Comparison of ENCODE assay signal across 17 cellular contexts in genomic region chr5:79111387-79111959, GRCh38. TPM values are rescaled to one million over a fixed set of nuclear protein-coding genes. Genes with fewer than 3 reads are reported as not detected.
DNase-seq lines count a peak whose midpoint lies in the region; ATAC-seq and TF ChIP-seq lines count a peak whose summit lies in the region.
"Had no signal": no experiment of that assay in that cellular context is flagged by ENCODE, and none has a peak within 500 bp of the region (broad histone marks: within the 10 kb centered on the region; RNA-seq: fewer than 3 reads in every experiment).

Gene BHMT, plus strand, starts transcription at chr5:79111809. Its CDS starts 77 bp downstream, at chr5:79111886.

- TF ChIP-seq CTCF in foreskin keratinocyte (conservative IDR thresholded peaks at IDR 0.05) = no peak
- TF ChIP-seq CTCF in right lobe of liver (IDR thresholded peaks at IDR 0.05) = no peak
- TF ChIP-seq CTCF in stomach (IDR thresholded peaks at IDR 0.05) = no peak

- WGBS in right lobe of liver (ENCODE audit: insufficient coverage, low coverage, low lambda C conversion rate, missing lambda C conversion rate) = 17% methylated on average over 2 of the region's 32 CpGs
- 9 to 32% (median 15%) methylated on average over 21 to 32 of the region's 32 CpGs for WGBS in stomach, 5 donors

- DNase-seq in NCI-H510A (lab: John Stamatoyannopoulos, UW) = peak; percentile 13
- DNase-seq in NCI-H510A treated with DMSO at 0.1 percent for 48 hours (lab: John Stamatoyannopoulos, UW) = no peak
- no peak for DNase-seq in foreskin keratinocyte
- peak; percentile 86 to 97 (median 96) for DNase-seq in right lobe of liver
- peak; percentile 69 for DNase-seq in stomach
- no peak for DNase-seq in cerebellum (ENCODE audit: low spot score)
- no peak for DNase-seq in ecto neural progenitor cell (ENCODE audit: low spot score)
- DNase-seq: 8988T; activated CD4-positive, alpha-beta T cell treated with anti-CD3 and anti-CD28 coated beads for 36 hours; activated T-cell treated with anti-CD3 and anti-CD28 coated beads for 4 hours; CD8-positive, alpha-beta T cell; NCI-H1694 treated with DMSO at 0.1 percent for 48 hours; RPMI8226; stimulated activated CD4-positive, alpha-beta T cell treated with anti-CD3 and anti-CD28 coated beads, Interleukin-2, amount 100 ng/mL, for 48 hours had no signal

- H3K9me3 ChIP-seq in right lobe of liver = no peaks in the 10 kb centered on the region
- H3K9me3 ChIP-seq in stomach = no peaks in the 10 kb centered on the region

- intact Hi-C loops in right lobe of liver (cut with DNase I) = loop anchor here in 1 of 2 donors (5.0 kb wide), 1 partner anchor 84 kb away; no protein-coding TSS in a partner anchor
- intact Hi-C loops in stomach (cut with DNase I; ENCODE audit: low total_unique reads) = no loop called here

- no peak for TF ChIP-seq EP300 in stomach (IDR thresholded peaks at IDR 0.05)

- peaks cover 76% of the 10 kb centered on the region for H3K27me3 ChIP-seq in foreskin keratinocyte
- H3K27me3 ChIP-seq in right lobe of liver = no peaks in the 10 kb centered on the region
- H3K27me3 ChIP-seq in stomach = peaks cover 0 to 24% (median 19%) of the 10 kb centered on the region in 3 donors

- H3K36me3 ChIP-seq in right lobe of liver (peaks cover 0 to 23% (median 2%) of the 10 kb centered on the region in 4 donors), stomach (no peaks in the 10 kb centered on the region)

- H3K27ac ChIP-seq in foreskin keratinocyte (no peak within 1 kb of the TSS), right lobe of liver (peak within 1 kb of the TSS; percentile 17 to 86 (median 82)), stomach (no peak within 1 kb of the TSS)

- H3K4me1 ChIP-seq in foreskin keratinocyte = no peaks in the 10 kb centered on the region
- H3K4me1 ChIP-seq in right lobe of liver = peaks cover 0 to 42% (median 16%) of the 10 kb centered on the region in 4 donors
- peaks cover 12 to 35% (median 20%) of the 10 kb centered on the region in 4 donors for H3K4me1 ChIP-seq in stomach

- TF ChIP-seq POLR2A in right lobe of liver (IDR thresholded peaks at IDR 0.05) (peak; percentile 92), stomach (IDR thresholded peaks at IDR 0.05) (no peak)

- ATAC-seq in foreskin keratinocyte = peak; percentile 24
- ATAC-seq in right lobe of liver = peak; percentile 78 to 93 (median 87)
- ATAC-seq in activated CD4-positive, CD25-positive, alpha-beta regulatory T cell treated with anti-CD3 and anti-CD28 coated beads, Interleukin-2, amount 50 U/mL, for 24 hours = no peak
- ATAC-seq: activated CD4-positive, alpha-beta T cell treated with anti-CD3 and anti-CD28 coated beads for 36 hours; CD8-positive, alpha-beta T cell had no signal

- H3K4me3 ChIP-seq in right lobe of liver (peak within 1 kb of the TSS; percentile 33 to 78 (median 62)), stomach (peak within 1 kb of the TSS; percentile 26 to 49 (median 38))

RNA-seq across cellular contexts. Expression of gene BHMT, which starts in this region (rescaled TPM):
- total RNA-seq in foreskin keratinocyte (not detected in 2 replicates), right lobe of liver (100 to 1,000 TPM; 105 to 899 (median 225) TPM), stomach (1 to 10 TPM in 2 of 5 donors, not detected in 3; 1.8 to 4.0 TPM), cerebellum (0.64 TPM)
- polyA plus RNA-seq in foreskin keratinocyte (not detected in 2 replicates), stomach (1 to 10 TPM in 2 of 3 donors, under 1 TPM in 1; 0.53 to 3.4 (median 2.6) TPM)
- total RNA-seq: activated CD4-positive, alpha-beta T cell treated with anti-CD3 and anti-CD28 coated beads for 36 hours; activated naive CD8-positive, alpha-beta T cell treated with anti-CD3 and anti-CD28 coated beads for 36 hours; CD8-positive, alpha-beta T cell; T-helper 1 cell treated with Interleukin-12 subunit alpha and Interleukin-12 subunit beta and Interleukin-4 antibody, amounts not matched to agents 30 ng/mL and 1 ng/mL, for 36 hours had no signal

Comparison
In these comparisons a context has a peak if more than half of its experiments do, and no peak if none do; other contexts are left out.
1. RNA of gene BHMT (total RNA-seq): 105 to 899 TPM in right lobe of liver; 0.64 TPM in cerebellum (single experiment), not detected in foreskin keratinocyte and 1.8 to 4.0 TPM in stomach; every median in the first group is over 10 times any median in the second.
2. DNase-seq: peak in NCI-H510A (single experiment), right lobe of liver (3 of 3) and stomach (single experiment); none in NCI-H510A treated with DMSO at 0.1 percent for 48 hours (single experiment), foreskin keratinocyte (0 of 2), cerebellum (single experiment) and ecto neural progenitor cell (single experiment).
3. Peak in ATAC-seq in foreskin keratinocyte; RNA of the gene not detected or under 1 TPM.
4. ATAC-seq: peak in right lobe of liver (4 of 4); none in activated CD4-positive, CD25-positive, alpha-beta regulatory T cell treated with anti-CD3 and anti-CD28 coated beads, Interleukin-2, amount 50 U/mL, for 24 hours (0 of 2).
5. H3K27ac ChIP-seq: peak in right lobe of liver (3 of 3); none in foreskin keratinocyte (single experiment) and stomach (0 of 5).